In genomic region chr7:139230774-139231512, GRCh38 we compare ENCODE assay signal across 8 cellular contexts. TPM values are rescaled to one million over a fixed set of nuclear protein-coding genes. Genes with fewer than 3 reads are reported as not detected.
A peak's percentile ranks its signal among the peaks of the same experiment; 100 is the strongest.
DNase-seq lines count a peak whose midpoint lies in the region; ATAC-seq and TF ChIP-seq lines count a peak whose summit lies in the region.

Gene UBN2 (plus strand): TSS chr7:139231237. CDS start chr7:139231485, 248 bp downstream.

- H3K36me3 ChIP-seq in KMS-11 (ENCODE audit: insufficient read depth): no peaks in the 10 kb centered on the region
- no peaks in the 10 kb centered on the region for H3K36me3 ChIP-seq in Peyer's patch
- no peaks in the 10 kb centered on the region for H3K36me3 ChIP-seq in esophagus squamous epithelium

- H3K9ac ChIP-seq in KMS-11: peak within 1 kb of the TSS; percentile 83

- TF ChIP-seq POLR2A in Peyer's patch (IDR thresholded peaks at IDR 0.05) (peak in 1 of 2 donors; percentile 71), esophagus squamous epithelium (IDR thresholded peaks at IDR 0.05) (peak in 2 of 4 donors; percentile 30 to 66)

- peak within 1 kb of the TSS; percentile 78 for H3K4me2 ChIP-seq in KMS-11

- 1 to 2% methylated on average over 15 to 46 of the region's 63 CpGs for WGBS in esophagus squamous epithelium, 2 donors

- no peaks in the 10 kb centered on the region for H4K20me1 ChIP-seq in KMS-11 (ENCODE audit: insufficient read depth)

- ATAC-seq in GM21737 (IDR thresholded peaks at IDR 0.05; ENCODE audit: unreplicated experiment): peak; percentile 95

- H3K9me3 ChIP-seq in Peyer's patch (no peaks in the 10 kb centered on the region), esophagus squamous epithelium (no peaks in the 10 kb centered on the region)

- intact Hi-C loops in esophagus squamous epithelium (cut with DNase I): no loop called here

- H2AFZ ChIP-seq in KMS-11 (ENCODE audit: low read depth): peak within 1 kb of the TSS; percentile 82

- peak within 1 kb of the TSS; percentile 60 for H3K27ac ChIP-seq in KMS-11
- peak within 1 kb of the TSS; percentile 88 to 94 (median 90) for H3K27ac ChIP-seq in Peyer's patch
- H3K27ac ChIP-seq in esophagus squamous epithelium: peak within 1 kb of the TSS; percentile 95 to 97 (median 96)

- peaks cover 33% of the 10 kb centered on the region for H3K79me2 ChIP-seq in KMS-11 (ENCODE audit: insufficient read depth, low read depth)

- peak; percentile 96 for DNase-seq in DMS53 treated with DMSO at 0.1 percent for 48 hours (lab: John Stamatoyannopoulos, UW; ENCODE audit: unreplicated experiment)
- peak; percentile 91 to 98 (median 96) for DNase-seq in Peyer's patch
- peak; percentile 95 to 96 for DNase-seq in activated T-cell treated with anti-CD3 and anti-CD28 coated beads, Interleukin-2, amount 50 U/mL, for 48 hours
- peak; percentile 69 for DNase-seq in esophagus squamous epithelium (lab: John Stamatoyannopoulos, UW)
- peak; percentile 99 for DNase-seq in myocyte (ENCODE audit: low read depth)
- peak; percentile 87 to 92 for DNase-seq in stimulated activated CD8-positive, alpha-beta memory T cell treated with anti-CD3 and anti-CD28 coated beads, Interleukin-7, amount 100 ng/mL, for 48 hours (ENCODE audit: extremely low read depth in 1 of 2, low read depth in 1 of 2)

- H3K4me3 ChIP-seq in KMS-11 (IDR thresholded peaks at IDR 0.05; ENCODE audit: insufficient read depth, low read depth, low read length) (no peak within 1 kb of the TSS), Peyer's patch (peak within 1 kb of the TSS; percentile 75 to 98 (median 89)), esophagus squamous epithelium (peak within 1 kb of the TSS; percentile 89 to 99 (median 97))

- H3K27me3 ChIP-seq in KMS-11 (ENCODE audit: insufficient read depth, low read depth) (no peaks in the 10 kb centered on the region), Peyer's patch (no peaks in the 10 kb centered on the region), esophagus squamous epithelium (no peaks in the 10 kb centered on the region)

- TF ChIP-seq CTCF in KMS-11 (conservative IDR thresholded peaks at IDR 0.05; ENCODE audit: low read depth, low read length) (no peak), Peyer's patch (IDR thresholded peaks at IDR 0.05) (no peak), esophagus squamous epithelium (IDR thresholded peaks at IDR 0.05) (peak in 1 of 6 experiments; percentile 28)

- peaks cover 26% of the 10 kb centered on the region for H3K4me1 ChIP-seq in KMS-11 (ENCODE audit: low read depth, poor library complexity, severe bottlenecking)
- peaks cover 0 to 14% (median 3%) of the 10 kb centered on the region in 4 donors for H3K4me1 ChIP-seq in Peyer's patch
- H3K4me1 ChIP-seq in esophagus squamous epithelium: peaks cover 0 to 39% (median 15%) of the 10 kb centered on the region in 3 donors

RNA-seq across cellular contexts. Expression of gene UBN2, which starts in this region (rescaled TPM):
- total RNA-seq in Peyer's patch (10 to 100 TPM; 18.0 to 46.2 (median 22.6) TPM), esophagus squamous epithelium (10 to 100 TPM in 1 of 4 donors, 1 to 10 TPM in 3; 5.3 to 12.8 (median 9.0) TPM), myocyte (10.4 and 12.1 TPM in 2 replicates)
- 3.3 TPM for polyA plus RNA-seq in myocyte (2012)
